Comparison of ENCODE assay signal across 1 cellular context in the genomic region with DNA sequence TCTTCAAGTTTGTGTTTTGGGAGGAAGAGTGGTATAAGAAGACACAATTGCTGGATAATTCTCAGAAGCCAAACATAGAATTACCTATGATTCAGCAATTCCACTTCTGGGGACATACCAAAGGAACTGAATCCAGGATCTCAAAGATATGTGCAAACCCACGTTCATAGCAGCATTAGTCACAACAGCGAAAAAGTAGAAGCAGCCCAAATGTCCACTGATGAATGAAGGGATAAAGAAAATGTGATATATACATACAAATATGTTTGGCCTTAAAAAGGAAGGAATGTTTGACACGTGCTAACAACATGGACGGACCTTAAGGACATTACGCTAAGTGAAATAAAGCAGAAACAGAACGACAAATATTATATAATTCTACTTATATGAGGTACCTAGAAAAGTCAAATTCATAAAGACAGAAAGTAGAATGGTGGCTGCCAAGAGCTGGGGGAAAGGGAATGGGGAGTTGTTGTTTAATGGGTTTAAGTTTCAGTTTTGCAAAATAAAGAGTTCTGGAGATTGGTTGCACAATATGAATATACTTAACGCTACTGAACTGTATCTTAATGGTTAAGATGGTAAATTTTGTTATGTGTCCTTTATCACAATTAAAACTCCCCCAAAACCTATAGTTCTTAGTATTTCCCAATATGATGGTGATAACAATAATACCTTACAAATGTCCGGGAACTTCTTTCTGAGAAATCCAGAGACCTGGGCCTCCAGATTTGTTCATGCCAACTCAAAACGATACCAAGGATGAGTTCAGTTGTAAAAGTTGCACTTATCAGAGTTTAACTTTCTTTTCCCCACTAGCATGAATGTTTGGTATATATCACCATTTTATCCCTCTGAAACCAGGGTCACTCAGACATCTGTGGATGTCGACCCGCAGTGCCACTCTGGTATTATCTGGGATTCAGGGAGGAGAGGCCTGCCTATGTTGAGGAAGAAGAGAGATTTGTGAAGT.
TF ChIP-seq lines count a peak whose summit lies in the region.

No MANE protein-coding gene starts in this region.

TF ChIP-seq in SK-N-SH treated with all-trans-retinoic acid at 6 μM for 48 hours, 23 proteins besides CTCF, POLR2A, EP300 and RAD21 (continued from another document):
- TF ChIP-seq PATZ1 (CRISPR knock-in tag; IDR thresholded peaks at IDR 0.05; ENCODE audit: borderline replicate concordance) (no peak), ZC3H10 (CRISPR knock-in tag; IDR thresholded peaks at IDR 0.05) (no peak), PPARA (CRISPR knock-in tag; IDR thresholded peaks at IDR 0.05; ENCODE audit: borderline replicate concordance) (no peak)
